In the genomic region with DNA sequence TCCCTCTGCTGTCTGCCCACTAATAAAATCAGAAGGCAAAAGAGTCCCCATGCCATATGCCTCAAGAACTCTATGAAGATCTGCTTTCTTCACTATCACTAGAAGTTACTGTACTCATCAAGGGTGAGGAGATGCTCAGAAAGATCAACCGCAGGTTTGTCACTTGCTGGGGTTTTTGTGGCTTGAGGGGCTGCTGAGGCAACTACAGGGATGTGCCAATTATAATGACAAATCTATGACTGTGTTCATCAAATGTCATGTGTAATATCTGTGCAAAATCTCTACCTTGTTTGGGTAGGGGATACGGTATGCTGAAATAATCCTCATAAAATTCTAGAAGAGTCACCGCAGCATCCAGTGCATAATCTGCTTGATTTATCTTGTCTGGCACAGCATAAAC, we compare ENCODE assay signal across 13 cellular contexts. TPM values are rescaled to one million over a fixed set of nuclear protein-coding genes. Genes with fewer than 3 reads are reported as not detected.
DNase-seq lines count a peak whose midpoint lies in the region; ATAC-seq, FAIRE-seq and TF ChIP-seq lines count a peak whose summit lies in the region.
"Had no signal": no experiment of that assay in that cellular context is flagged by ENCODE, and none has a peak within 500 bp of the region (broad histone marks: within the 10 kb centered on the region; RNA-seq: fewer than 3 reads in every experiment).

No MANE protein-coding gene starts in this region.

- H3K27ac Mint-ChIP-seq in activated T-helper 1 cell treated with anti-CD3 and anti-CD28 coated beads, Interleukin-12 subunit alpha, Interleukin-12 subunit beta, Interleukin-2, Interleukin-4 antibody, amounts not matched to agents 30 ng/mL and 10 ng/mL and 1 ng/mL, durations not matched to agents 14 hours and 24 hours and 36 hours: peak overlapping the region; percentile 35
- peak overlapping the region; percentile 32 to 74 for H3K27ac Mint-ChIP-seq in natural killer cell treated with Interleukin-12 subunit alpha and Interleukin-12 subunit beta and Interleukin-15 and Interleukin-18, amount 100 ng/mL, for 72 hours
- peak overlapping the region; percentile 37 to 69 for H3K27ac Mint-ChIP-seq in stimulated activated naive CD8-positive, alpha-beta T cell treated with anti-CD3 and anti-CD28 coated beads, Interleukin-15, amount 100 ng/mL, for 72 hours
- H3K27ac Mint-ChIP-seq: brain had no signal

- H3K4me3 Mint-ChIP-seq in activated T-helper 1 cell treated with anti-CD3 and anti-CD28 coated beads, Interleukin-12 subunit alpha, Interleukin-12 subunit beta, Interleukin-2, Interleukin-4 antibody, amounts not matched to agents 30 ng/mL and 10 ng/mL and 1 ng/mL, durations not matched to agents 14 hours and 24 hours and 36 hours: no peak overlapping the region
- H3K4me3 Mint-ChIP-seq in natural killer cell treated with Interleukin-12 subunit alpha and Interleukin-12 subunit beta and Interleukin-15 and Interleukin-18, amount 100 ng/mL, for 72 hours: peak overlapping the region; percentile 58
- H3K4me3 Mint-ChIP-seq in stimulated activated naive CD8-positive, alpha-beta T cell treated with anti-CD3 and anti-CD28 coated beads, Interleukin-15, amount 100 ng/mL, for 72 hours: no peak overlapping the region
- H3K4me3 Mint-ChIP-seq: brain had no signal

- peaks cover 3% of the 10 kb centered on the region for H3K9me3 Mint-ChIP-seq in activated T-helper 1 cell treated with anti-CD3 and anti-CD28 coated beads, Interleukin-12 subunit alpha, Interleukin-12 subunit beta, Interleukin-2, Interleukin-4 antibody, amounts not matched to agents 30 ng/mL and 10 ng/mL and 1 ng/mL, durations not matched to agents 14 hours and 24 hours and 36 hours
- H3K9me3 Mint-ChIP-seq in natural killer cell treated with Interleukin-12 subunit alpha and Interleukin-12 subunit beta and Interleukin-15 and Interleukin-18, amount 100 ng/mL, for 72 hours: no peaks in the 10 kb centered on the region
- H3K9me3 Mint-ChIP-seq in stimulated activated naive CD8-positive, alpha-beta T cell treated with anti-CD3 and anti-CD28 coated beads, Interleukin-15, amount 100 ng/mL, for 72 hours: no peaks in the 10 kb centered on the region

- intact Hi-C loops in activated T-helper 1 cell treated with anti-CD3 and anti-CD28 coated beads, Interleukin-12 subunit alpha, Interleukin-12 subunit beta, Interleukin-2, Interleukin-4 antibody, amounts not matched to agents 30 ng/mL and 10 ng/mL and 1 ng/mL, durations not matched to agents 14 hours and 24 hours and 36 hours (cut with micrococcal nuclease): no loop called here

- H3K36me3 Mint-ChIP-seq in activated T-helper 1 cell treated with anti-CD3 and anti-CD28 coated beads, Interleukin-12 subunit alpha, Interleukin-12 subunit beta, Interleukin-2, Interleukin-4 antibody, amounts not matched to agents 30 ng/mL and 10 ng/mL and 1 ng/mL, durations not matched to agents 14 hours and 24 hours and 36 hours (ENCODE audit: low read depth): peaks cover 74% of the 10 kb centered on the region
- H3K36me3 Mint-ChIP-seq in natural killer cell treated with Interleukin-12 subunit alpha and Interleukin-12 subunit beta and Interleukin-15 and Interleukin-18, amount 100 ng/mL, for 72 hours: peaks cover 62% of the 10 kb centered on the region

- DNase-seq in activated effector memory CD4-positive, alpha-beta T cell treated with anti-CD3 and anti-CD28 coated beads, Interleukin-2, amount 50 U/mL, for 16 hours: peak; percentile 73
- no peak for DNase-seq in activated effector memory CD4-positive, alpha-beta T cell treated with Interleukin-2 at 50 U/mL for 16 hours
- no peak for DNase-seq in activated T-helper 1 cell treated with anti-CD3 and anti-CD28 coated beads, Interleukin-12 subunit alpha, Interleukin-12 subunit beta, Interleukin-2, Interleukin-4 antibody, amounts not matched to agents 30 ng/mL and 10 ng/mL and 1 ng/mL, durations not matched to agents 14 hours and 24 hours and 36 hours (ENCODE audit: low spot score)
- peak; percentile 85 for DNase-seq in natural killer cell treated with Interleukin-12 subunit alpha and Interleukin-12 subunit beta and Interleukin-15 and Interleukin-18, amount 100 ng/mL, for 72 hours (ENCODE audit: low spot score)
- DNase-seq in stimulated activated naive CD8-positive, alpha-beta T cell treated with anti-CD3 and anti-CD28 coated beads, Interleukin-15, amount 100 ng/mL, for 72 hours: peak; percentile 59 to 81
- DNase-seq in GM12891 (ENCODE audit: insufficient read length, low spot score): no peak
- no peak for DNase-seq in HPDE6-E6E7 (ENCODE audit: extremely low spot score)
- DNase-seq in NCI-H345 (lab: John Stamatoyannopoulos, UW): no peak
- DNase-seq: KG1, NCI-H187 treated with DMSO at 0.1 percent for 48 hours, retina had no signal

- no peak for TF ChIP-seq POLR2A in GM12891 (IDR thresholded peaks at IDR 0.05; ENCODE audit: low read depth, low read length)

- no peaks in the 10 kb centered on the region for H3K27me3 Mint-ChIP-seq in activated T-helper 1 cell treated with anti-CD3 and anti-CD28 coated beads, Interleukin-12 subunit alpha, Interleukin-12 subunit beta, Interleukin-2, Interleukin-4 antibody, amounts not matched to agents 30 ng/mL and 10 ng/mL and 1 ng/mL, durations not matched to agents 14 hours and 24 hours and 36 hours (ENCODE audit: insufficient read depth)
- H3K27me3 Mint-ChIP-seq in natural killer cell treated with Interleukin-12 subunit alpha and Interleukin-12 subunit beta and Interleukin-15 and Interleukin-18, amount 100 ng/mL, for 72 hours: no peaks in the 10 kb centered on the region
- H3K27me3 Mint-ChIP-seq in stimulated activated naive CD8-positive, alpha-beta T cell treated with anti-CD3 and anti-CD28 coated beads, Interleukin-15, amount 100 ng/mL, for 72 hours: no peaks in the 10 kb centered on the region
- H3K27me3 Mint-ChIP-seq: brain had no signal

- H3K4me1 Mint-ChIP-seq in activated T-helper 1 cell treated with anti-CD3 and anti-CD28 coated beads, Interleukin-12 subunit alpha, Interleukin-12 subunit beta, Interleukin-2, Interleukin-4 antibody, amounts not matched to agents 30 ng/mL and 10 ng/mL and 1 ng/mL, durations not matched to agents 14 hours and 24 hours and 36 hours (ENCODE audit: low read depth): peaks cover 28% of the 10 kb centered on the region
- H3K4me1 Mint-ChIP-seq in natural killer cell treated with Interleukin-12 subunit alpha and Interleukin-12 subunit beta and Interleukin-15 and Interleukin-18, amount 100 ng/mL, for 72 hours (ENCODE audit: low read depth in 2 of 2): peaks cover 40 to 47% of the 10 kb centered on the region in 2 donors
- H3K4me1 Mint-ChIP-seq in stimulated activated naive CD8-positive, alpha-beta T cell treated with anti-CD3 and anti-CD28 coated beads, Interleukin-15, amount 100 ng/mL, for 72 hours: peaks cover 49% of the 10 kb centered on the region

- FAIRE-seq in GM12891 (lab: Jason Lieb, UNC): no peak
- FAIRE-seq: D721Med had no signal

- peak; percentile 96 for ATAC-seq in natural killer cell treated with Interleukin-12 subunit alpha and Interleukin-12 subunit beta and Interleukin-15 and Interleukin-18, amount 100 ng/mL, for 72 hours
- peak; percentile 100 for ATAC-seq in stimulated activated naive CD8-positive, alpha-beta T cell treated with anti-CD3 and anti-CD28 coated beads, Interleukin-15, amount 100 ng/mL, for 72 hours

TF ChIP-seq in GM12891, 5 proteins besides CTCF, POLR2A, EP300 and RAD21:
- TF ChIP-seq TAF1 (IDR thresholded peaks at IDR 0.05; ENCODE audit: low read depth, low read length): no peak
- no peak for TF ChIP-seq SPI1 (IDR thresholded peaks at IDR 0.05; ENCODE audit: low read depth, low read length)
- no peak for TF ChIP-seq POU2F2 (IDR thresholded peaks at IDR 0.05; ENCODE audit: low read depth, low read length)
- TF ChIP-seq PAX5 (IDR thresholded peaks at IDR 0.05; ENCODE audit: insufficient read depth, low read length, severe bottlenecking): no peak
- TF ChIP-seq POLR2AphosphoS5 (IDR thresholded peaks at IDR 0.05; ENCODE audit: low read depth, low read length): no peak

RNA-seq across cellular contexts. Expression of a gene that starts 13.0 kb away (rescaled TPM):
- 92.2 and 94.5 TPM in 2 replicates for total RNA-seq in activated T-helper 1 cell treated with anti-CD3 and anti-CD28 coated beads, Interleukin-12 subunit alpha, Interleukin-12 subunit beta, Interleukin-2, Interleukin-4 antibody, amounts not matched to agents 30 ng/mL and 10 ng/mL and 1 ng/mL, durations not matched to agents 14 hours and 24 hours and 36 hours
- 100 to 1,000 TPM; 113 to 138 TPM for total RNA-seq in natural killer cell treated with Interleukin-12 subunit alpha and Interleukin-12 subunit beta and Interleukin-15 and Interleukin-18, amount 100 ng/mL, for 72 hours
- 31.2 TPM for polyA plus RNA-seq in GM12891 (2012; ENCODE audit: low read depth, missing spikeins)

Comparison
In these comparisons a context has a peak if more than half of its experiments do, and no peak if none do; other contexts are left out.
1. DNase-seq: peak in activated effector memory CD4-positive, alpha-beta T cell treated with anti-CD3 and anti-CD28 coated beads, Interleukin-2, amount 50 U/mL, for 16 hours (single experiment), natural killer cell treated with Interleukin-12 subunit alpha and Interleukin-12 subunit beta and Interleukin-15 and Interleukin-18, amount 100 ng/mL, for 72 hours (single experiment) and stimulated activated naive CD8-positive, alpha-beta T cell treated with anti-CD3 and anti-CD28 coated beads, Interleukin-15, amount 100 ng/mL, for 72 hours (2 of 2); none in activated effector memory CD4-positive, alpha-beta T cell treated with Interleukin-2 at 50 U/mL for 16 hours (single experiment), activated T-helper 1 cell treated with anti-CD3 and anti-CD28 coated beads, Interleukin-12 subunit alpha, Interleukin-12 subunit beta, Interleukin-2, Interleukin-4 antibody, amounts not matched to agents 30 ng/mL and 10 ng/mL and 1 ng/mL, durations not matched to agents 14 hours and 24 hours and 36 hours (single experiment), GM12891 (single experiment), HPDE6-E6E7 (single experiment) and NCI-H345 (single experiment).
2. Peak in every context shown above with its lines, with median percentiles within 50 percentile points of each other: H3K27ac Mint-ChIP-seq.